Comparison of ENCODE assay signal across 36 cellular contexts in genomic region chr6:155534678-155535077, GRCh38.
"Had no signal": no experiment of that assay in that cellular context is flagged by ENCODE, and none has a peak within 500 bp of the region (broad histone marks: within the 10 kb centered on the region; RNA-seq: fewer than 3 reads in every experiment).

No MANE protein-coding gene starts in this region.

- H3K27me3 ChIP-seq: MG63 had no signal

- DNase-seq: Karpas-422, Kasumi-1, MG63, MM.1S, MV-4-11, NCI-H1048, NCI-H1092, NCI-H1092 treated with DMSO at 0.1 percent for 48 hours, NCI-H1105, NCI-H1105 treated with DMSO at 0.1 percent for 48 hours, NCI-H1417, NCI-H1417 treated with DMSO at 0.1 percent for 48 hours, NCI-H1436, NCI-H1436 treated with DMSO at 0.1 percent for 48 hours, NCI-H146, NCI-H1694, NCI-H1694 treated with DMSO at 0.1 percent for 48 hours, NCI-H187, NCI-H187 treated with DMSO at 0.1 percent for 48 hours, NCI-H1930, NCI-H2029, NCI-H2029 treated with DMSO at 0.1 percent for 48 hours, NCI-H2081, NCI-H2081 treated with DMSO at 0.1 percent for 48 hours, NCI-H2107, NCI-H2171, NCI-H2171 treated with DMSO at 0.1 percent for 48 hours, NCI-H2227 treated with DMSO at 0.1 percent for 48 hours, NCI-H226, NCI-H345, NCI-H446, NCI-H446 treated with DMSO at 0.1 percent for 48 hours, NCI-H510A, NCI-H510A treated with DMSO at 0.1 percent for 48 hours, NCI-H524, NCI-H524 treated with DMSO at 0.1 percent for 48 hours had no signal

- H3K36me3 ChIP-seq: MG63 had no signal

- H3K9me3 ChIP-seq: MG63 had no signal

- H3K4me3 ChIP-seq: MG63 had no signal
